Comparison of ENCODE assay signal across 1 cellular context in genomic region chr12:56448860-56449621, GRCh38.
TF ChIP-seq lines count a peak whose summit lies in the region.

TIMELESS (minus strand) TSS chr12:56449426; CDS start chr12:56434170, 15,256 bp downstream.

TF ChIP-seq in HepG2, 621 proteins besides CTCF, POLR2A, EP300 and RAD21 (continued from another document and continues in another):
- TF ChIP-seq THAP9 (CRISPR knock-in tag; IDR thresholded peaks at IDR 0.05; ENCODE audit: borderline replicate concordance) (peak; percentile 64; the same call in 1 of the 2 replicates), HNRNPLL (IDR thresholded peaks at IDR 0.05; ENCODE audit: low read depth, low read length, poor library complexity, severe bottlenecking) (peak; percentile 75), ZNF790 (CRISPR knock-in tag; IDR thresholded peaks at IDR 0.05; ENCODE audit: borderline replicate concordance) (no peak), RARA (CRISPR knock-in tag; IDR thresholded peaks at IDR 0.05) (0 out of 2 replicates have a peak, but pooled peaks have one; percentile 28), ZNF768 (CRISPR knock-in tag; IDR thresholded peaks at IDR 0.05) (0 out of 2 replicates have a peak, but pooled peaks have one; percentile 14), TCF12 (IDR thresholded peaks at IDR 0.05) (no peak), TCF12 (CRISPR knock-in tag; IDR thresholded peaks at IDR 0.05) (peak; percentile 75), CEBPZ (IDR thresholded peaks at IDR 0.05; ENCODE audit: low read length) (no peak), ZNF775 (CRISPR knock-in tag; IDR thresholded peaks at IDR 0.05; ENCODE audit: borderline replicate concordance) (no peak), RBAK (CRISPR knock-in tag; IDR thresholded peaks at IDR 0.05) (no peak), STAG1 (CRISPR knock-in tag; IDR thresholded peaks at IDR 0.05) (peak; percentile 28; the same call in 1 of the 2 replicates), NR2F6 (IDR thresholded peaks at IDR 0.05) (no peak), NR2F6 (CRISPR knock-in tag; IDR thresholded peaks at IDR 0.05) (peak; percentile 33), ZNF512B (CRISPR knock-in tag; IDR thresholded peaks at IDR 0.05; ENCODE audit: borderline replicate concordance) (no peak), PREB (CRISPR knock-in tag; IDR thresholded peaks at IDR 0.05) (no peak), KDM6A (CRISPR knock-in tag; IDR thresholded peaks at IDR 0.05; ENCODE audit: low read depth) (no peak), ZNF850 (CRISPR knock-in tag; conservative IDR thresholded peaks at IDR 0.05) (0 out of 2 replicates have a peak, but pooled peaks have one; percentile 59), RXRB (CRISPR knock-in tag; IDR thresholded peaks at IDR 0.05; ENCODE audit: borderline replicate concordance) (peak; percentile 41; the same call in 1 of the 2 replicates), ZNF556 (CRISPR knock-in tag; IDR thresholded peaks at IDR 0.05; ENCODE audit: borderline replicate concordance) (no peak), TRIM22 (IDR thresholded peaks at IDR 0.05) (no peak), ZNF780A (CRISPR knock-in tag; IDR thresholded peaks at IDR 0.05) (no peak), ZNF225 (CRISPR knock-in tag; IDR thresholded peaks at IDR 0.05) (no peak; the same call in 1 of the 2 replicates), E2F1 (CRISPR knock-in tag; IDR thresholded peaks at IDR 0.05) (peak; percentile 97), ZNF580 (CRISPR knock-in tag; IDR thresholded peaks at IDR 0.05; ENCODE audit: borderline replicate concordance, low read depth) (peak; percentile 84), ZNF335 (CRISPR knock-in tag; IDR thresholded peaks at IDR 0.05) (no peak; the same call in 1 of the 2 replicates), ZNF800 (CRISPR knock-in tag; IDR thresholded peaks at IDR 0.05) (peak; percentile 82; the same call in 1 of the 2 replicates), ZNF83 (CRISPR knock-in tag; IDR thresholded peaks at IDR 0.05; ENCODE audit: borderline replicate concordance) (no peak), MAFK (conservative IDR thresholded peaks at IDR 0.05 in 1 of 2, IDR thresholded peaks at IDR 0.05 in 1 of 2; ENCODE audit: low read length in 2 of 2) (no peak), BORCS8-MEF2B (CRISPR knock-in tag; IDR thresholded peaks at IDR 0.05) (peak; percentile 95), SIN3B (IDR thresholded peaks at IDR 0.05; ENCODE audit: low read length) (peak; percentile 81; the same call in 1 of the 2 replicates), ZNF510 (CRISPR knock-in tag; IDR thresholded peaks at IDR 0.05; ENCODE audit: low read depth) (peak; percentile 64; the same call in 1 of the 2 replicates), RBM39 (IDR thresholded peaks at IDR 0.05; ENCODE audit: low read depth, low read length, poor library complexity, severe bottlenecking) (peak; percentile 56), POLR2AphosphoS2 (IDR thresholded peaks at IDR 0.05; ENCODE audit: low read depth, low read length) (no peak), EZH2 (conservative IDR thresholded peaks at IDR 0.05; ENCODE audit: low read depth, low read length) (no peak), NFE2L2 (IDR thresholded peaks at IDR 0.05; ENCODE audit: low read length) (no peak), ZNF670 (CRISPR knock-in tag; IDR thresholded peaks at IDR 0.05; ENCODE audit: borderline replicate concordance) (peak; percentile 58; the same call in 1 of the 2 replicates), ZSCAN29 (CRISPR knock-in tag; conservative IDR thresholded peaks at IDR 0.05) (no peak), ZNF7 (CRISPR knock-in tag; IDR thresholded peaks at IDR 0.05) (no peak), SP5 (CRISPR knock-in tag; IDR thresholded peaks at IDR 0.05; ENCODE audit: borderline replicate concordance, low read depth) (no peak; the same call in 1 of the 2 replicates), ZBTB8A (CRISPR knock-in tag; IDR thresholded peaks at IDR 0.05; ENCODE audit: borderline replicate concordance, low read depth) (no peak), ZNF30 (CRISPR knock-in tag; IDR thresholded peaks at IDR 0.05) (peak; percentile 67; the same call in 1 of the 2 replicates), FOXK2 (IDR thresholded peaks at IDR 0.05) (no peak), RFXANK (CRISPR knock-in tag; IDR thresholded peaks at IDR 0.05) (no peak), NR2F2 (IDR thresholded peaks at IDR 0.05; ENCODE audit: borderline replicate concordance, low read depth) (no peak), ESRRA (CRISPR knock-in tag; IDR thresholded peaks at IDR 0.05; ENCODE audit: low read depth) (peak; percentile 73; the same call in 1 of the 2 replicates), ZNF354B (CRISPR knock-in tag; IDR thresholded peaks at IDR 0.05) (peak; percentile 92; the same call in 1 of the 2 replicates), SNAI1 (CRISPR knock-in tag; IDR thresholded peaks at IDR 0.05; ENCODE audit: borderline replicate concordance) (peak; percentile 96), ZNF317 (CRISPR knock-in tag; IDR thresholded peaks at IDR 0.05) (peak; percentile 90; the same call in 1 of the 2 replicates), ZFY (CRISPR knock-in tag; IDR thresholded peaks at IDR 0.05) (peak; percentile 89), ZNF260 (CRISPR knock-in tag; IDR thresholded peaks at IDR 0.05; ENCODE audit: borderline replicate concordance, low read depth) (no peak), ZNF451 (CRISPR knock-in tag; IDR thresholded peaks at IDR 0.05) (peak; percentile 91), YY1 (IDR thresholded peaks at IDR 0.05; ENCODE audit: insufficient read depth, insufficient replicate concordance, low read depth, low read length) (peak; percentile 49), ZSCAN30 (CRISPR knock-in tag; IDR thresholded peaks at IDR 0.05) (no peak), TGIF2 (CRISPR knock-in tag; IDR thresholded peaks at IDR 0.05) (no peak), ZNF10 (CRISPR knock-in tag; IDR thresholded peaks at IDR 0.05; ENCODE audit: borderline replicate concordance, low read depth) (no peak), ZKSCAN5 (CRISPR knock-in tag; IDR thresholded peaks at IDR 0.05) (no peak), NONO (IDR thresholded peaks at IDR 0.05) (no peak), NONO (CRISPR knock-in tag; conservative IDR thresholded peaks at IDR 0.05) (peak; percentile 62; the same call in 1 of the 2 replicates)
